In genomic region chr1:168801032-168801745, GRCh38 we compare ENCODE assay signal across 20 cellular contexts.
A peak's percentile ranks its signal among the peaks of the same experiment; 100 is the strongest.
DNase-seq lines count a peak whose midpoint lies in the region; ATAC-seq, FAIRE-seq and TF ChIP-seq lines count a peak whose summit lies in the region.
"Had no signal": no experiment of that assay in that cellular context is flagged by ENCODE, and none has a peak within 500 bp of the region (broad histone marks: within the 10 kb centered on the region; RNA-seq: fewer than 3 reads in every experiment).

No MANE protein-coding gene starts in this region.

- H3K9me3 ChIP-seq in body of pancreas: no peaks in the 10 kb centered on the region
- no peaks in the 10 kb centered on the region for H3K9me3 ChIP-seq in pancreas
- H3K9me3 ChIP-seq: ovary, Peyer's patch, suprapubic skin had no signal

- TF ChIP-seq CTCF in body of pancreas (IDR thresholded peaks at IDR 0.05) (no peak), pancreas (IDR thresholded peaks at IDR 0.05) (no peak)

- H3K36me3 ChIP-seq in body of pancreas (replicated peaks in 1 of 2; ENCODE audit: insufficient read depth in 1 of 2, low read depth in 2 of 2): no peaks in the 10 kb centered on the region
- H3K36me3 ChIP-seq in pancreas: no peaks in the 10 kb centered on the region
- H3K36me3 ChIP-seq: ovary, Peyer's patch, suprapubic skin had no signal

- no peak for FAIRE-seq in pancreas (lab: Jason Lieb, UNC)
- FAIRE-seq: frontal cortex had no signal

- H3K27ac ChIP-seq in body of pancreas (peak overlapping the region in 3 of 4 donors; percentile 37 to 73 (median 63)), pancreas (peak overlapping the region in 2 of 4 donors; percentile 45 to 53)
- H3K27ac ChIP-seq: ovary, skin epidermis, suprapubic skin had no signal

- TF ChIP-seq POLR2A in body of pancreas (IDR thresholded peaks at IDR 0.05): no peak

- WGBS in body of pancreas, 2 donors: 11 to 18% methylated on average over 3 of the region's 3 CpGs
- WGBS in pancreas, 2 donors: 17 to 19% methylated on average over 3 of the region's 3 CpGs

- intact Hi-C loops in body of pancreas (cut with DNase I) (no loop called here), pancreas (cut with DNase I) (no loop called here)

- peak; percentile 86 for ATAC-seq in body of pancreas
- peak; percentile 82 to 91 (median 88) for ATAC-seq in pancreas
- no peak for ATAC-seq in HG02678 (IDR thresholded peaks at IDR 0.05; ENCODE audit: unreplicated experiment)
- ATAC-seq: activated naive CD4-positive, alpha-beta T cell treated with anti-CD3 and anti-CD28 coated beads, Interleukin-2, amount 50 U/mL, for 72 hours; activated T-cell treated with anti-CD3 and anti-CD28 coated beads, Interleukin-2, amount 50 U/mL, for 4 hours; GM23338; left ventricle myocardium superior had no signal

- DNase-seq in DMS53 (lab: John Stamatoyannopoulos, UW): peak; percentile 76
- DNase-seq in NCI-H128 (lab: John Stamatoyannopoulos, UW; ENCODE audit: unreplicated experiment): peak; percentile 25
- DNase-seq in body of pancreas: peak; percentile 28 to 80 (median 47)
- peak in 3 of 6 donors; percentile 60 to 64 (median 63) for DNase-seq in pancreas
- DNase-seq in RPMI8226: no peak
- DNase-seq in stimulated activated CD4-positive, alpha-beta T cell treated with anti-CD3 and anti-CD28 coated beads, Interleukin-2, amount 100 ng/mL, for 24 hours: no peak
- DNase-seq: activated CD4-positive, alpha-beta T cell treated with anti-CD3 and anti-CD28 coated beads, Interleukin-2, amount 50 U/mL, for 48 hours; activated T-cell treated with anti-CD3 and anti-CD28 coated beads, Interleukin-2, amount 50 U/mL, for 4 hours; DMS 273 treated with DMSO at 0.1 percent for 48 hours; left ventricle myocardium superior; NCI-H187 treated with DMSO at 0.1 percent for 48 hours; NCI-H748 treated with DMSO at 0.1 percent for 48 hours; ovary had no signal

- no peak overlapping the region for H3K4me3 ChIP-seq in body of pancreas
- no peak overlapping the region for H3K4me3 ChIP-seq in pancreas
- H3K4me3 ChIP-seq: GM23338, ovary, Peyer's patch, skin epidermis, suprapubic skin had no signal

- H3K4me1 ChIP-seq in body of pancreas: peaks cover 55% of the 10 kb centered on the region
- peaks cover 37 to 56% (median 54%) of the 10 kb centered on the region in 3 donors for H3K4me1 ChIP-seq in pancreas
- H3K4me1 ChIP-seq: suprapubic skin had no signal

- H3K27me3 ChIP-seq in body of pancreas (no peaks in the 10 kb centered on the region), pancreas (no peaks in the 10 kb centered on the region)
- H3K27me3 ChIP-seq: ovary, Peyer's patch, suprapubic skin had no signal

Comparison
In these comparisons a context has a peak if more than half of its experiments do, and no peak if none do; other contexts are left out.
1. DNase-seq: peak in DMS53 (single experiment), NCI-H128 (single experiment) and body of pancreas (4 of 4); none in RPMI8226 (single experiment) and stimulated activated CD4-positive, alpha-beta T cell treated with anti-CD3 and anti-CD28 coated beads, Interleukin-2, amount 100 ng/mL, for 24 hours (0 of 2).